ENCODE assay signal across 1 cellular context in the genomic region with DNA sequence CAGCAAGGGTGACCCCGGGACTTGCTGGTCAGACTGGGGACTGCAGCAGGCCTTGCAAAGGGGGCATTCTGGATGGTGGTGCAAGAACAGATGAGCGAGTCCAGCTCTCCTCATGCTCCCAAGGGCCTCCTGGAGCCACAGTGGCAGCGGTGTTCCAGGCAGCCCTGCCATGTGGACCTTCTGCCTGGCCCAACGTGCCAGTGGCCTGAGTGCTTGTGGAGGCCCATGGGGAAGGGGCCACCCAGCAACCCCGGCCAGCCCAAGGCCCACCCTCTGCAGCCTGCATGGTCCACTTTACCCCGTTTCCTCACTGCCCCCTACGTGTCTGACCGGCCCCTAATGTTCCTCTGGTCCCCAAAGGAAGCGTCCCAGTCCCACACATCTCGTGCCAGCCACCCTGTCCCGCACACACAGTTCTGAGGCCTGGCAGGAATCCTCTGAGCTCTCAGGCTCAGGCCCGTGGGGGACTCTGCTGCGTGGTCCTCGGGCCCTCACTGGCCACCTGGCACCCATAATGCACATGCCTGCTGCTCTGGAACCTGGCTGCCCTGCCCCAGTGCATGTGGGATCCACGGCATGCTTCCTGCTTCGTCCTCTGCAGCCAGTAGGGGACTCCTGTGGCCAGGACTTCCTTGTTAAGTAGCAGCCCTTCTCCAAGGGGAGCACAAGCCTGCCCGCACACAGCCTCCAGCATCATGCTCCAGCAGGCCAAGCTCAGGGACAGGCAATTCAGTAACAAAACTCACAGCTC.
TF ChIP-seq lines count a peak whose summit lies in the region.

No MANE protein-coding gene starts in this region.

TF ChIP-seq in HepG2, 621 proteins besides CTCF, POLR2A, EP300 and RAD21 (continued from another document):
- TF ChIP-seq, protein P1, sequence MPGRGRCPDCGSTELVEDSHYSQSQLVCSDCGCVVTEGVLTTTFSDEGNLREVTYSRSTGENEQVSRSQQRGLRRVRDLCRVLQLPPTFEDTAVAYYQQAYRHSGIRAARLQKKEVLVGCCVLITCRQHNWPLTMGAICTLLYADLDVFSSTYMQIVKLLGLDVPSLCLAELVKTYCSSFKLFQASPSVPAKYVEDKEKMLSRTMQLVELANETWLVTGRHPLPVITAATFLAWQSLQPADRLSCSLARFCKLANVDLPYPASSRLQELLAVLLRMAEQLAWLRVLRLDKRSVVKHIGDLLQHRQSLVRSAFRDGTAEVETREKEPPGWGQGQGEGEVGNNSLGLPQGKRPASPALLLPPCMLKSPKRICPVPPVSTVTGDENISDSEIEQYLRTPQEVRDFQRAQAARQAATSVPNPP (CRISPR knock-in tag; IDR thresholded peaks at IDR 0.05), result no peak
- TF ChIP-seq ZNF235 (CRISPR knock-in tag; IDR thresholded peaks at IDR 0.05; ENCODE audit: borderline replicate concordance) (no peak), TARDBP (CRISPR knock-in tag; IDR thresholded peaks at IDR 0.05) (no peak), SAP130 (CRISPR knock-in tag; IDR thresholded peaks at IDR 0.05; ENCODE audit: low read depth) (no peak), AGO2 (optimal IDR thresholded peaks at IDR 0.05; ENCODE audit: low read depth, low read length) (peak; percentile 91), ZNF776 (CRISPR knock-in tag; IDR thresholded peaks at IDR 0.05) (no peak), ATAD3A (CRISPR knock-in tag; IDR thresholded peaks at IDR 0.05) (no peak), KMT2A (CRISPR knock-in tag; IDR thresholded peaks at IDR 0.05) (no peak), ZNF30 (CRISPR knock-in tag; IDR thresholded peaks at IDR 0.05) (no peak), ZNF121 (CRISPR knock-in tag; IDR thresholded peaks at IDR 0.05) (peak; percentile 38; the same call in 1 of the 2 replicates), BRD4 (CRISPR knock-in tag; IDR thresholded peaks at IDR 0.05) (no peak), MLLT10 (CRISPR knock-in tag; IDR thresholded peaks at IDR 0.05) (no peak), HMG20B (CRISPR knock-in tag; conservative IDR thresholded peaks at IDR 0.05) (no peak), STAG1 (CRISPR knock-in tag; IDR thresholded peaks at IDR 0.05) (peak; percentile 6; the same call in 1 of the 2 replicates), DR1 (CRISPR knock-in tag; IDR thresholded peaks at IDR 0.05) (no peak), HOXA3 (CRISPR knock-in tag; IDR thresholded peaks at IDR 0.05) (no peak), SP5 (CRISPR knock-in tag; IDR thresholded peaks at IDR 0.05; ENCODE audit: borderline replicate concordance, low read depth) (no peak), NCOA1 (CRISPR knock-in tag; IDR thresholded peaks at IDR 0.05) (no peak)
- TF ChIP-seq, protein P2, sequence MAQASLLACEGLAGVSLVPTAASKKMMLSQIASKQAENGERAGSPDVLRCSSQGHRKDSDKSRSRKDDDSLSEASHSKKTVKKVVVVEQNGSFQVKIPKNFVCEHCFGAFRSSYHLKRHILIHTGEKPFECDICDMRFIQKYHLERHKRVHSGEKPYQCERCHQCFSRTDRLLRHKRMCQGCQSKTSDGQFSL (CRISPR knock-in tag; IDR thresholded peaks at IDR 0.05), result no peak
- TF ChIP-seq, protein P3, sequence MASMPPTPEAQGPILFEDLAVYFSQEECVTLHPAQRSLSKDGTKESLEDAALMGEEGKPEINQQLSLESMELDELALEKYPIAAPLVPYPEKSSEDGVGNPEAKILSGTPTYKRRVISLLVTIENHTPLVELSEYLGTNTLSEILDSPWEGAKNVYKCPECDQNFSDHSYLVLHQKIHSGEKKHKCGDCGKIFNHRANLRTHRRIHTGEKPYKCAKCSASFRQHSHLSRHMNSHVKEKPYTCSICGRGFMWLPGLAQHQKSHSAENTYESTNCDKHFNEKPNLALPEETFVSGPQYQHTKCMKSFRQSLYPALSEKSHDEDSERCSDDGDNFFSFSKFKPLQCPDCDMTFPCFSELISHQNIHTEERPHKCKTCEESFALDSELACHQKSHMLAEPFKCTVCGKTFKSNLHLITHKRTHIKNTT (CRISPR knock-in tag; IDR thresholded peaks at IDR 0.05), result no peak
- TF ChIP-seq, protein P4, sequence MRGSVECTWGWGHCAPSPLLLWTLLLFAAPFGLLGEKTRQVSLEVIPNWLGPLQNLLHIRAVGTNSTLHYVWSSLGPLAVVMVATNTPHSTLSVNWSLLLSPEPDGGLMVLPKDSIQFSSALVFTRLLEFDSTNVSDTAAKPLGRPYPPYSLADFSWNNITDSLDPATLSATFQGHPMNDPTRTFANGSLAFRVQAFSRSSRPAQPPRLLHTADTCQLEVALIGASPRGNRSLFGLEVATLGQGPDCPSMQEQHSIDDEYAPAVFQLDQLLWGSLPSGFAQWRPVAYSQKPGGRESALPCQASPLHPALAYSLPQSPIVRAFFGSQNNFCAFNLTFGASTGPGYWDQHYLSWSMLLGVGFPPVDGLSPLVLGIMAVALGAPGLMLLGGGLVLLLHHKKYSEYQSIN (CRISPR knock-in tag; IDR thresholded peaks at IDR 0.05; ENCODE audit: borderline replicate concordance), result no peak
